Comparison of ENCODE assay signal across 13 cellular contexts in genomic region chr10:124180947-124181549, GRCh38.
DNase-seq lines count a peak whose midpoint lies in the region; ATAC-seq and TF ChIP-seq lines count a peak whose summit lies in the region.
"Had no signal": no experiment of that assay in that cellular context is flagged by ENCODE, and none has a peak within 500 bp of the region (broad histone marks: within the 10 kb centered on the region; RNA-seq: fewer than 3 reads in every experiment).

No MANE protein-coding gene starts in this region.

- no peaks in the 10 kb centered on the region for H3K27me3 ChIP-seq in right atrium auricular region
- no peaks in the 10 kb centered on the region for H3K27me3 ChIP-seq in heart left ventricle
- H3K27me3 ChIP-seq in adipocyte (replicated peaks; ENCODE audit: control insufficient read depth, insufficient read depth, low read length), result peaks cover 3% of the 10 kb centered on the region
- no peaks in the 10 kb centered on the region for H3K27me3 ChIP-seq in foreskin keratinocyte
- H3K27me3 ChIP-seq in prostate gland (replicated peaks; ENCODE audit: insufficient read depth), result no peaks in the 10 kb centered on the region

- no peak overlapping the region for H3K4me3 ChIP-seq in right atrium auricular region
- no peak overlapping the region for H3K4me3 ChIP-seq in heart left ventricle
- H3K4me3 ChIP-seq in adipocyte (ENCODE audit: low read length), result no peak overlapping the region
- no peak overlapping the region for H3K4me3 ChIP-seq in prostate gland

- H3K9ac ChIP-seq in adipocyte (ENCODE audit: low read length), result no peak overlapping the region

- 96 to 99% (median 98%) methylated on average over 10 of the region's 10 CpGs for WGBS in heart left ventricle, 4 donors
- 95% methylated on average over 10 of the region's 10 CpGs for WGBS in prostate gland

- H3K9me3 ChIP-seq in right atrium auricular region (no peaks in the 10 kb centered on the region), heart left ventricle (no peaks in the 10 kb centered on the region), adipocyte (ENCODE audit: control insufficient read depth, low read length) (no peaks in the 10 kb centered on the region), prostate gland (no peaks in the 10 kb centered on the region)

- H3K27ac ChIP-seq in right atrium auricular region (no peak overlapping the region), heart left ventricle (peak overlapping the region in 1 of 12 donors; percentile 71), foreskin keratinocyte (peak overlapping the region; percentile 63), prostate gland (no peak overlapping the region)

- intact Hi-C loops in heart left ventricle (cut with DNase I), result no loop called here
- intact Hi-C loops in prostate gland (cut with DNase I), result no loop called here

- H3K4me1 ChIP-seq in right atrium auricular region, result peaks cover 0 to 13% of the 10 kb centered on the region in 2 donors
- H3K4me1 ChIP-seq in heart left ventricle, result peaks cover 0 to 18% (median 0%) of the 10 kb centered on the region in 12 donors
- no peaks in the 10 kb centered on the region for H3K4me1 ChIP-seq in adipocyte (ENCODE audit: control insufficient read depth, insufficient read depth, low read length)
- peaks cover 13% of the 10 kb centered on the region for H3K4me1 ChIP-seq in foreskin keratinocyte
- H3K4me1 ChIP-seq in prostate gland (replicated peaks), result no peaks in the 10 kb centered on the region

- TF ChIP-seq POLR2A in heart left ventricle (IDR thresholded peaks at IDR 0.05) (no peak), prostate gland (IDR thresholded peaks at IDR 0.05) (no peak)

- no peak for ATAC-seq in heart left ventricle
- ATAC-seq in foreskin keratinocyte, result peak; percentile 69

- no peaks in the 10 kb centered on the region for H3K36me3 ChIP-seq in right atrium auricular region
- H3K36me3 ChIP-seq in heart left ventricle, result no peaks in the 10 kb centered on the region
- no peaks in the 10 kb centered on the region for H3K36me3 ChIP-seq in adipocyte (ENCODE audit: control insufficient read depth, insufficient read depth, low read length, severe bottlenecking)
- no peaks in the 10 kb centered on the region for H3K36me3 ChIP-seq in prostate gland

- TF ChIP-seq CTCF in right atrium auricular region (IDR thresholded peaks at IDR 0.05) (no peak), heart left ventricle (IDR thresholded peaks at IDR 0.05) (no peak), foreskin keratinocyte (conservative IDR thresholded peaks at IDR 0.05) (no peak), prostate gland (IDR thresholded peaks at IDR 0.05) (no peak)

- DNase-seq in right atrium auricular region (ENCODE audit: low spot score) (peak; percentile 40), heart left ventricle (no peak), adipocyte (ENCODE audit: low read depth) (peak; percentile 30), foreskin keratinocyte (peak; percentile 31 to 69), prostate gland (ENCODE audit: low spot score) (no peak), Ammon's horn (ENCODE audit: low spot score) (no peak), NCI-H2029 treated with DMSO at 0.1 percent for 48 hours (lab: John Stamatoyannopoulos, UW) (no peak)
- no peak for DNase-seq in activated naive CD4-positive, alpha-beta T cell treated with Interleukin-2 at 50 U/mL for 16 hours
- DNase-seq: anterior cingulate cortex; erythroblast; H9; NCI-H146; stimulated activated CD8-positive, alpha-beta memory T cell treated with anti-CD3 and anti-CD28 coated beads, Interleukin-4, amount 100 ng/mL, for 48 hours had no signal

Comparison
In these comparisons a context has a peak if more than half of its experiments do, and no peak if none do; other contexts are left out.
1. DNase-seq: peak in right atrium auricular region (single experiment), adipocyte (single experiment) and foreskin keratinocyte (2 of 2); none in heart left ventricle (0 of 5), prostate gland (single experiment), Ammon's horn (single experiment), activated naive CD4-positive, alpha-beta T cell treated with Interleukin-2 at 50 U/mL for 16 hours (single experiment) and NCI-H2029 treated with DMSO at 0.1 percent for 48 hours (single experiment).